Comparison of ENCODE assay signal across 1 cellular context in genomic region chr14:102690509-102691286, GRCh38.
A peak's percentile ranks its signal among the peaks of the same experiment; 100 is the strongest.
TF ChIP-seq lines count a peak whose summit lies in the region.

No MANE protein-coding gene starts in this region.

TF ChIP-seq in HepG2, 621 proteins besides CTCF, POLR2A, EP300 and RAD21 (continued from another document and continues in another):
- TF ChIP-seq, protein P1, sequence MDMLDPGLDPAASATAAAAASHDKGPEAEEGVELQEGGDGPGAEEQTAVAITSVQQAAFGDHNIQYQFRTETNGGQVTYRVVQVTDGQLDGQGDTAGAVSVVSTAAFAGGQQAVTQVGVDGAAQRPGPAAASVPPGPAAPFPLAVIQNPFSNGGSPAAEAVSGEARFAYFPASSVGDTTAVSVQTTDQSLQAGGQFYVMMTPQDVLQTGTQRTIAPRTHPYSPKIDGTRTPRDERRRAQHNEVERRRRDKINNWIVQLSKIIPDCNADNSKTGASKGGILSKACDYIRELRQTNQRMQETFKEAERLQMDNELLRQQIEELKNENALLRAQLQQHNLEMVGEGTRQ (IDR thresholded peaks at IDR 0.05; ENCODE audit: low read depth, low read length) = peak; percentile 57
- TF ChIP-seq, protein P1 (CRISPR knock-in tag; IDR thresholded peaks at IDR 0.05; ENCODE audit: borderline replicate concordance) = no peak
- peak; percentile 90 for TF ChIP-seq CEBPG (CRISPR knock-in tag; IDR thresholded peaks at IDR 0.05)
- TF ChIP-seq, protein P2, sequence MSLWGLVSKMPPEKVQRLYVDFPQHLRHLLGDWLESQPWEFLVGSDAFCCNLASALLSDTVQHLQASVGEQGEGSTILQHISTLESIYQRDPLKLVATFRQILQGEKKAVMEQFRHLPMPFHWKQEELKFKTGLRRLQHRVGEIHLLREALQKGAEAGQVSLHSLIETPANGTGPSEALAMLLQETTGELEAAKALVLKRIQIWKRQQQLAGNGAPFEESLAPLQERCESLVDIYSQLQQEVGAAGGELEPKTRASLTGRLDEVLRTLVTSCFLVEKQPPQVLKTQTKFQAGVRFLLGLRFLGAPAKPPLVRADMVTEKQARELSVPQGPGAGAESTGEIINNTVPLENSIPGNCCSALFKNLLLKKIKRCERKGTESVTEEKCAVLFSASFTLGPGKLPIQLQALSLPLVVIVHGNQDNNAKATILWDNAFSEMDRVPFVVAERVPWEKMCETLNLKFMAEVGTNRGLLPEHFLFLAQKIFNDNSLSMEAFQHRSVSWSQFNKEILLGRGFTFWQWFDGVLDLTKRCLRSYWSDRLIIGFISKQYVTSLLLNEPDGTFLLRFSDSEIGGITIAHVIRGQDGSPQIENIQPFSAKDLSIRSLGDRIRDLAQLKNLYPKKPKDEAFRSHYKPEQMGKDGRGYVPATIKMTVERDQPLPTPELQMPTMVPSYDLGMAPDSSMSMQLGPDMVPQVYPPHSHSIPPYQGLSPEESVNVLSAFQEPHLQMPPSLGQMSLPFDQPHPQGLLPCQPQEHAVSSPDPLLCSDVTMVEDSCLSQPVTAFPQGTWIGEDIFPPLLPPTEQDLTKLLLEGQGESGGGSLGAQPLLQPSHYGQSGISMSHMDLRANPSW (CRISPR knock-in tag; IDR thresholded peaks at IDR 0.05; ENCODE audit: borderline replicate concordance) = 0 out of 2 replicates have a peak, but pooled peaks have one; percentile 39
- no peak for TF ChIP-seq PRMT3 (CRISPR knock-in tag; IDR thresholded peaks at IDR 0.05; ENCODE audit: borderline replicate concordance, low read depth)
- no peak for TF ChIP-seq RBM39 (IDR thresholded peaks at IDR 0.05; ENCODE audit: low read depth, low read length, poor library complexity, severe bottlenecking)
- no peak for TF ChIP-seq NR2F1 (CRISPR knock-in tag; IDR thresholded peaks at IDR 0.05)
- TF ChIP-seq, protein P3, sequence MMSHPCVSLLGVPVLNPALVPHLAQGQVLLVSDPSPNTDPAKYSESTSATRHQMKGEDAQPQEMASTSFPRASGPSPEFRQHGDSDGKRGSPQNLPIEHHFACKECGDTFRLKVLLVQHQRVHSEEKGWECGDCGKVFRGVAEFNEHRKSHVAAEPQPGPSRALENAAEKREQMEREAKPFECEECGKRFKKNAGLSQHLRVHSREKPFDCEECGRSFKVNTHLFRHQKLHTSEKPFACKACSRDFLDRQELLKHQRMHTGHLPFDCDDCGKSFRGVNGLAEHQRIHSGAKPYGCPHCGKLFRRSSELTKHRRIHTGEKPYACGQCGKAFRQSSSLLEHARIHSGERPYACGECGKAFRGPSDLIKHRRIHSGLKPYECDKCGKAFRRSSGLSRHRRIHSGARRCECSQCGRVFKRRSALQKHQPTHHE (CRISPR knock-in tag; IDR thresholded peaks at IDR 0.05; ENCODE audit: borderline replicate concordance) = no peak
- TF ChIP-seq SOX13 (IDR thresholded peaks at IDR 0.05) = no peak
- peak in 1 of 2 experiments; percentile 78; a peak in 2 of 4 replicates for TF ChIP-seq SOX13 (CRISPR knock-in tag; conservative IDR thresholded peaks at IDR 0.05 in 1 of 2, IDR thresholded peaks at IDR 0.05 in 1 of 2)
- TF ChIP-seq ZNF10 (CRISPR knock-in tag; IDR thresholded peaks at IDR 0.05; ENCODE audit: borderline replicate concordance, low read depth) = no peak
- no peak for TF ChIP-seq NFIC (IDR thresholded peaks at IDR 0.05; ENCODE audit: low read length)
- TF ChIP-seq SIN3A (IDR thresholded peaks at IDR 0.05; ENCODE audit: borderline replicate concordance, low read depth, low read length) = no peak
- TF ChIP-seq MIXL1 (CRISPR knock-in tag; IDR thresholded peaks at IDR 0.05) = peak; percentile 14; the same call in 1 of the 2 replicates
- TF ChIP-seq DRAP1 (CRISPR knock-in tag; IDR thresholded peaks at IDR 0.05) = peak; percentile 40; the same call in 1 of the 2 replicates
- peak; percentile 84 for TF ChIP-seq ZNF331 (CRISPR knock-in tag; IDR thresholded peaks at IDR 0.05)
- no peak for TF ChIP-seq ZNF720 (CRISPR knock-in tag; IDR thresholded peaks at IDR 0.05)
- peak; percentile 88; the same call in 1 of the 2 replicates for TF ChIP-seq FOXK1 (CRISPR knock-in tag; IDR thresholded peaks at IDR 0.05; ENCODE audit: borderline replicate concordance, low read depth)
- TF ChIP-seq, protein P4, sequence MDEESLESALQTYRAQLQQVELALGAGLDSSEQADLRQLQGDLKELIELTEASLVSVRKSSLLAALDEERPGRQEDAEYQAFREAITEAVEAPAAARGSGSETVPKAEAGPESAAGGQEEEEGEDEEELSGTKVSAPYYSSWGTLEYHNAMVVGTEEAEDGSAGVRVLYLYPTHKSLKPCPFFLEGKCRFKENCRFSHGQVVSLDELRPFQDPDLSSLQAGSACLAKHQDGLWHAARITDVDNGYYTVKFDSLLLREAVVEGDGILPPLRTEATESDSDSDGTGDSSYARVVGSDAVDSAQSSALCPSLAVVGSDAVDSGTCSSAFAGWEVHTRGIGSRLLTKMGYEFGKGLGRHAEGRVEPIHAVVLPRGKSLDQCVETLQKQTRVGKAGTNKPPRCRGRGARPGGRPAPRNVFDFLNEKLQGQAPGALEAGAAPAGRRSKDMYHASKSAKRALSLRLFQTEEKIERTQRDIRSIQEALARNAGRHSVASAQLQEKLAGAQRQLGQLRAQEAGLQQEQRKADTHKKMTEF (CRISPR knock-in tag; IDR thresholded peaks at IDR 0.05) = peak; percentile 66; the same call in 1 of the 2 replicates
- peak; percentile 60; the same call in 1 of the 2 replicates for TF ChIP-seq FOXA1 (IDR thresholded peaks at IDR 0.05)
- peak; percentile 99 for TF ChIP-seq FOXA1 (CRISPR knock-in tag; IDR thresholded peaks at IDR 0.05)
- peak; percentile 50; the same call in 1 of the 2 replicates for TF ChIP-seq ISL2 (CRISPR knock-in tag; IDR thresholded peaks at IDR 0.05)
- no peak; the same call in 1 of the 2 replicates for TF ChIP-seq RXRA (CRISPR knock-in tag; IDR thresholded peaks at IDR 0.05)
- TF ChIP-seq PHF21A (CRISPR knock-in tag; IDR thresholded peaks at IDR 0.05) = 0 out of 2 replicates have a peak, but pooled peaks have one; percentile 39
- TF ChIP-seq ZKSCAN5 (CRISPR knock-in tag; IDR thresholded peaks at IDR 0.05) = no peak
- TF ChIP-seq EEA1 (CRISPR knock-in tag; IDR thresholded peaks at IDR 0.05; ENCODE audit: borderline replicate concordance) = no peak
- peak; percentile 62; the same call in 1 of the 2 replicates for TF ChIP-seq ATF2 (CRISPR knock-in tag; IDR thresholded peaks at IDR 0.05)
- TF ChIP-seq KMT2A (CRISPR knock-in tag; IDR thresholded peaks at IDR 0.05) = peak; percentile 67; the same call in 1 of the 2 replicates
- peak; percentile 54; the same call in 1 of the 2 replicates for TF ChIP-seq IRF2 (CRISPR knock-in tag; IDR thresholded peaks at IDR 0.05)
- TF ChIP-seq, protein P5, sequence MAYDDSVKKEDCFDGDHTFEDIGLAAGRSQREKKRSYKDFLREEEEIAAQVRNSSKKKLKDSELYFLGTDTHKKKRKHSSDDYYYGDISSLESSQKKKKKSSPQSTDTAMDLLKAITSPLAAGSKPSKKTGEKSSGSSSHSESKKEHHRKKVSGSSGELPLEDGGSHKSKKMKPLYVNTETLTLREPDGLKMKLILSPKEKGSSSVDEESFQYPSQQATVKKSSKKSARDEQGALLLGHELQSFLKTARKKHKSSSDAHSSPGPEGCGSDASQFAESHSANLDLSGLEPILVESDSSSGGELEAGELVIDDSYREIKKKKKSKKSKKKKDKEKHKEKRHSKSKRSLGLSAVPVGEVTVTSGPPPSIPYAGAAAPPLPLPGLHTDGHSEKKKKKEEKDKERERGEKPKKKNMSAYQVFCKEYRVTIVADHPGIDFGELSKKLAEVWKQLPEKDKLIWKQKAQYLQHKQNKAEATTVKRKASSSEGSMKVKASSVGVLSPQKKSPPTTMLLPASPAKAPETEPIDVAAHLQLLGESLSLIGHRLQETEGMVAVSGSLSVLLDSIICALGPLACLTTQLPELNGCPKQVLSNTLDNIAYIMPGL (CRISPR knock-in tag; IDR thresholded peaks at IDR 0.05; ENCODE audit: borderline replicate concordance in 1 of 2, low read depth in 1 of 2) = no peak
- TF ChIP-seq HDAC2 (CRISPR knock-in tag; IDR thresholded peaks at IDR 0.05) = peak; percentile 82
- no peak for TF ChIP-seq ZNF235 (CRISPR knock-in tag; IDR thresholded peaks at IDR 0.05; ENCODE audit: borderline replicate concordance)
- peak; percentile 30; the same call in 1 of the 2 replicates for TF ChIP-seq UBTF (CRISPR knock-in tag; IDR thresholded peaks at IDR 0.05)
- no peak for TF ChIP-seq ZSCAN22 (CRISPR knock-in tag; IDR thresholded peaks at IDR 0.05)
- no peak for TF ChIP-seq CREB1 (IDR thresholded peaks at IDR 0.05)
- 0 out of 2 replicates have a peak, but pooled peaks have one; percentile 12 for TF ChIP-seq CREB1 (CRISPR knock-in tag; IDR thresholded peaks at IDR 0.05)
- peak; percentile 72 for TF ChIP-seq ELF3 (CRISPR knock-in tag; IDR thresholded peaks at IDR 0.05)
- peak; percentile 87 for TF ChIP-seq ZBTB38 (CRISPR knock-in tag; IDR thresholded peaks at IDR 0.05)
- TF ChIP-seq, protein P6, sequence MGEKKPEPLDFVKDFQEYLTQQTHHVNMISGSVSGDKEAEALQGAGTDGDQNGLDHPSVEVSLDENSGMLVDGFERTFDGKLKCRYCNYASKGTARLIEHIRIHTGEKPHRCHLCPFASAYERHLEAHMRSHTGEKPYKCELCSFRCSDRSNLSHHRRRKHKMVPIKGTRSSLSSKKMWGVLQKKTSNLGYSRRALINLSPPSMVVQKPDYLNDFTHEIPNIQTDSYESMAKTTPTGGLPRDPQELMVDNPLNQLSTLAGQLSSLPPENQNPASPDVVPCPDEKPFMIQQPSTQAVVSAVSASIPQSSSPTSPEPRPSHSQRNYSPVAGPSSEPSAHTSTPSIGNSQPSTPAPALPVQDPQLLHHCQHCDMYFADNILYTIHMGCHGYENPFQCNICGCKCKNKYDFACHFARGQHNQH (CRISPR knock-in tag; IDR thresholded peaks at IDR 0.05) = peak; percentile 85; the same call in 1 of the 2 replicates
- peak in 1 of 2 experiments; percentile 45; a peak in 1 of 4 replicates for TF ChIP-seq KLF16 (CRISPR knock-in tag; IDR thresholded peaks at IDR 0.05)
- peak; percentile 88 for TF ChIP-seq FOXP4 (CRISPR knock-in tag; IDR thresholded peaks at IDR 0.05)
- no peak for TF ChIP-seq RFXANK (CRISPR knock-in tag; IDR thresholded peaks at IDR 0.05)
- TF ChIP-seq NR2F6 (IDR thresholded peaks at IDR 0.05) = no peak
- TF ChIP-seq NR2F6 (CRISPR knock-in tag; IDR thresholded peaks at IDR 0.05) = peak; percentile 46; the same call in 1 of the 2 replicates
- 0 out of 2 replicates have a peak, but pooled peaks have one; percentile 35 for TF ChIP-seq KLF6 (CRISPR knock-in tag; IDR thresholded peaks at IDR 0.05)
